18 cellular contexts compared by ENCODE assay signal in genomic region chr5:39240750-39241149, GRCh38. TPM values are rescaled to one million over a fixed set of nuclear protein-coding genes. Genes with fewer than 3 reads are reported as not detected.
DNase-seq lines count a peak whose midpoint lies in the region; TF ChIP-seq lines count a peak whose summit lies in the region.
"Had no signal": no experiment of that assay in that cellular context is flagged by ENCODE, and none has a peak within 500 bp of the region (broad histone marks: within the 10 kb centered on the region; RNA-seq: fewer than 3 reads in every experiment).

No MANE protein-coding gene starts in this region.

- peaks cover 23 to 40% (median 24%) of the 10 kb centered on the region in 3 donors for H3K36me3 Mint-ChIP-seq in immature natural killer cell

- H3K4me1 ChIP-seq in HEK293 (ENCODE audit: control insufficient read depth, insufficient read depth, low read length): no peaks in the 10 kb centered on the region; the same call in 1 of the 2 replicates
- no peaks in the 10 kb centered on the region for H3K4me1 ChIP-seq in A673 (ENCODE audit: insufficient read depth, low read length, poor library complexity, severe bottlenecking)
- H3K4me1 ChIP-seq: BE2C, HAP-1 had no signal

- no peak overlapping the region for H3K4me3 Mint-ChIP-seq in immature natural killer cell
- H3K4me3 Mint-ChIP-seq: CD14-positive monocyte; CD4-positive, alpha-beta T cell had no signal

- H3K4me3 ChIP-seq in HEK293 (ENCODE audit: low read depth, low read length) (no peak overlapping the region), A673 (ENCODE audit: low read depth, low read length, poor library complexity, severe bottlenecking) (no peak overlapping the region)
- H3K4me3 ChIP-seq: BLaER1 treated with 17β-estradiol and CSF1 and Interleukin-3, amounts not matched to agents 10 nM and 100 nM; HAP-1 had no signal

- POLR2A ChIA-PET in HEK293 (lab: Yijun Ruan, JAX): no interaction called here
- POLR2A ChIA-PET in A673 (lab: Charles Lee; ENCODE audit: low non-redundant PET): no interaction called here

- CTCF ChIA-PET in HEK293 (lab: Yijun Ruan, JAX): interaction anchor here (0.9 to 2.4 kb wide), 3 partner anchors 11 to 93 kb away, joined by 3 to 13 read pairs (median 3); no protein-coding TSS in a partner anchor
- CTCF ChIA-PET in A673 (lab: Charles Lee): no interaction called here

- intact Hi-C loops in A673 (cut with micrococcal nuclease; ENCODE audit: unreplicated experiment): no loop called here

- no TSS peak for BruUV-seq in A673 (replicated peaks; lab: Mats Ljungman, UMichigan)

- H3K27ac Mint-ChIP-seq in immature natural killer cell: peak overlapping the region; percentile 13 to 94 (median 78)
- H3K27ac Mint-ChIP-seq: CD4-positive, alpha-beta T cell had no signal

- no peaks in the 10 kb centered on the region for H3K27me3 ChIP-seq in A673 (replicated peaks; ENCODE audit: insufficient read depth, low read depth, low read length, poor library complexity)
- H3K27me3 ChIP-seq: BLaER1 treated with 17β-estradiol and CSF1 and Interleukin-3, amounts not matched to agents 10 nM and 100 nM had no signal

- no peaks in the 10 kb centered on the region; the same call in 1 of the 2 replicates for H3K9me3 ChIP-seq in HEK293 (ENCODE audit: control insufficient read depth, insufficient read depth, low read depth, low read length)
- no peaks in the 10 kb centered on the region for H3K9me3 ChIP-seq in A673 (ENCODE audit: low read depth, low read length, poor library complexity, severe bottlenecking)
- H3K9me3 ChIP-seq: BE2C, HAP-1 had no signal

- H3K36me3 ChIP-seq in HEK293 (ENCODE audit: control insufficient read depth in 2 of 2, insufficient read depth in 1 of 2, low read length in 2 of 2): no peaks in the 10 kb centered on the region
- no peaks in the 10 kb centered on the region for H3K36me3 ChIP-seq in A673 (ENCODE audit: insufficient read depth, low read length, poor library complexity, severe bottlenecking)
- H3K36me3 ChIP-seq: BE2C; BLaER1 treated with 17β-estradiol and CSF1 and Interleukin-3, amounts not matched to agents 10 nM and 100 nM; HAP-1 had no signal

- H3K27ac ChIP-seq in HEK293 (ENCODE audit: extremely low read depth, low read depth, low read length): no peak overlapping the region
- H3K27ac ChIP-seq in A673 (ENCODE audit: low read depth, low read length, poor library complexity, severe bottlenecking): no peak overlapping the region
- H3K27ac ChIP-seq: 22Rv1; BLaER1 treated with 17β-estradiol and CSF1 and Interleukin-3, amounts not matched to agents 10 nM and 100 nM had no signal

- peaks cover 0 to 7% (median 0%) of the 10 kb centered on the region in 6 donors for H3K9me3 Mint-ChIP-seq in immature natural killer cell

- peaks cover 45 to 69% of the 10 kb centered on the region in 2 donors for H3K4me1 Mint-ChIP-seq in immature natural killer cell

- DNase-seq in DMS53 (lab: John Stamatoyannopoulos, UW) (peak; percentile 11), DMS53 treated with DMSO at 0.1 percent for 48 hours (lab: John Stamatoyannopoulos, UW; ENCODE audit: unreplicated experiment) (no peak), immature natural killer cell (no peak), A673 (ENCODE audit: low spot score) (no peak), SIG-M5 (lab: John Stamatoyannopoulos, UW) (no peak)
- DNase-seq: ACHN; AML-193; BE2C; CD4-positive, alpha-beta T cell; CD8-positive, alpha-beta memory T cell; DMS 273 treated with DMSO at 0.1 percent for 48 hours; DND-41; GOT3 had no signal

- no peaks in the 10 kb centered on the region for H3K27me3 Mint-ChIP-seq in immature natural killer cell (ENCODE audit: low read depth in 3 of 3)
- H3K27me3 Mint-ChIP-seq: CD4-positive, alpha-beta T cell; CD8-positive, alpha-beta memory T cell had no signal

- TF ChIP-seq CTCF in HEK293 (tag by site-specific recombination; IDR thresholded peaks at IDR 0.05) (no peak), A673 (conservative IDR thresholded peaks at IDR 0.05; ENCODE audit: low read depth, low read length) (no peak)

TF ChIP-seq in HEK293, 187 proteins besides CTCF, POLR2A, EP300 and RAD21 (continues in another document):
- no peak for TF ChIP-seq GLI2 (tag by site-specific recombination; IDR thresholded peaks at IDR 0.05; ENCODE audit: borderline replicate concordance, low read depth)
- TF ChIP-seq ZNF146 (tag by site-specific recombination; IDR thresholded peaks at IDR 0.05): 0 out of 2 replicates have a peak, but pooled peaks have one; percentile 24
- no peak for TF ChIP-seq ZBTB20 (tag by site-specific recombination; IDR thresholded peaks at IDR 0.05)
- no peak for TF ChIP-seq ZNF121 (tag by site-specific recombination; IDR thresholded peaks at IDR 0.05)
- no peak for TF ChIP-seq ZNF239 (tag by site-specific recombination; IDR thresholded peaks at IDR 0.05)
- TF ChIP-seq ZNF280D (tag by site-specific recombination; IDR thresholded peaks at IDR 0.05): 0 out of 2 replicates have a peak, but pooled peaks have one; percentile 27
- 0 out of 2 replicates have a peak, but pooled peaks have one; percentile 18 for TF ChIP-seq ZNF580 (tag by site-specific recombination; IDR thresholded peaks at IDR 0.05)
- TF ChIP-seq TCF7L2 (IDR thresholded peaks at IDR 0.05; ENCODE audit: borderline replicate concordance, low read depth, low read length): no peak
- no peak for TF ChIP-seq ZNF518A (tag by site-specific recombination; conservative IDR thresholded peaks at IDR 0.05; ENCODE audit: low read depth)
- TF ChIP-seq ZBTB1 (tag by site-specific recombination; IDR thresholded peaks at IDR 0.05): no peak

RNA-seq across cellular contexts. Expression of gene FYB1, which starts 21.4 kb away (rescaled TPM):
- 100 to 1,000 TPM in 1 of 3 donors, 10 to 100 TPM in 2; 50.6 to 205 (median 80.2) TPM for polyA plus RNA-seq in immature natural killer cell
- total RNA-seq in A673 (2021): not detected in 2 replicates
